ENCODE assay signal across 10 cellular contexts in genomic region chr5:102811962-102812361, GRCh38. TPM values are rescaled to one million over a fixed set of nuclear protein-coding genes. Genes with fewer than 3 reads are reported as not detected.
DNase-seq lines count a peak whose midpoint lies in the region; FAIRE-seq and TF ChIP-seq lines count a peak whose summit lies in the region.
"Had no signal": no experiment of that assay in that cellular context is flagged by ENCODE, and none has a peak within 500 bp of the region (broad histone marks: within the 10 kb centered on the region; RNA-seq: fewer than 3 reads in every experiment).

No MANE protein-coding gene starts in this region.

- no peak overlapping the region for H3K27ac ChIP-seq in coronary artery
- H3K27ac ChIP-seq: dorsolateral prefrontal cortex, left lung, testis had no signal

- H3K27me3 ChIP-seq in adipocyte (replicated peaks; ENCODE audit: control insufficient read depth, insufficient read depth, low read length), result no peaks in the 10 kb centered on the region
- H3K27me3 ChIP-seq: dorsolateral prefrontal cortex, left lung, testis had no signal

- TF ChIP-seq POLR2A in H54 (IDR thresholded peaks at IDR 0.05; ENCODE audit: low read depth, low read length), result no peak

- H3K4me3 ChIP-seq in adipocyte (ENCODE audit: low read length) (no peak overlapping the region), skeletal muscle cell (ENCODE audit: low read depth, low read length) (no peak overlapping the region), coronary artery (no peak overlapping the region)
- H3K4me3 ChIP-seq: dorsolateral prefrontal cortex, left lung, testis had no signal

- no peaks in the 10 kb centered on the region for H3K36me3 ChIP-seq in adipocyte (ENCODE audit: control insufficient read depth, insufficient read depth, low read length, severe bottlenecking)
- H3K36me3 ChIP-seq: left lung had no signal

- H3K9ac ChIP-seq in adipocyte (ENCODE audit: low read length), result no peak overlapping the region

- DNase-seq in H54 (ENCODE audit: insufficient read length, low spot score) (no peak), NCI-H1436 treated with DMSO at 0.1 percent for 48 hours (lab: John Stamatoyannopoulos, UW) (peak; percentile 51), adipocyte (ENCODE audit: low read depth) (peak; percentile 31), skeletal muscle cell (ENCODE audit: low read depth) (peak; percentile 50), NCI-H524 treated with DMSO at 0.1 percent for 48 hours (lab: John Stamatoyannopoulos, UW) (no peak), occipital lobe (lab: John Stamatoyannopoulos, UW) (no peak), coronary artery (ENCODE audit: low spot score) (no peak)
- DNase-seq: dorsolateral prefrontal cortex, left lung, testis had no signal

- FAIRE-seq in H54 (lab: Jason Lieb, UNC), result peak; percentile 90

- TF ChIP-seq CTCF in coronary artery (IDR thresholded peaks at IDR 0.05), result no peak

- H3K9me3 ChIP-seq in adipocyte (ENCODE audit: control insufficient read depth, low read length), result no peaks in the 10 kb centered on the region
- H3K9me3 ChIP-seq: left lung, testis had no signal

- peaks cover 41% of the 10 kb centered on the region for H3K4me1 ChIP-seq in adipocyte (ENCODE audit: control insufficient read depth, insufficient read depth, low read length)
- H3K4me1 ChIP-seq: testis had no signal

RNA-seq across cellular contexts. Expression of gene PAM, which starts 56.9 kb away (rescaled TPM):
- total RNA-seq in occipital lobe, result 85.2 TPM

Comparison
In these comparisons a context has a peak if more than half of its experiments do, and no peak if none do; other contexts are left out.
1. DNase-seq: peak in NCI-H1436 treated with DMSO at 0.1 percent for 48 hours (single experiment), adipocyte (single experiment) and skeletal muscle cell (single experiment); none in H54 (single experiment), NCI-H524 treated with DMSO at 0.1 percent for 48 hours (single experiment), occipital lobe (single experiment) and coronary artery (single experiment).